ENCODE assay signal across 1 cellular context in the genomic region with DNA sequence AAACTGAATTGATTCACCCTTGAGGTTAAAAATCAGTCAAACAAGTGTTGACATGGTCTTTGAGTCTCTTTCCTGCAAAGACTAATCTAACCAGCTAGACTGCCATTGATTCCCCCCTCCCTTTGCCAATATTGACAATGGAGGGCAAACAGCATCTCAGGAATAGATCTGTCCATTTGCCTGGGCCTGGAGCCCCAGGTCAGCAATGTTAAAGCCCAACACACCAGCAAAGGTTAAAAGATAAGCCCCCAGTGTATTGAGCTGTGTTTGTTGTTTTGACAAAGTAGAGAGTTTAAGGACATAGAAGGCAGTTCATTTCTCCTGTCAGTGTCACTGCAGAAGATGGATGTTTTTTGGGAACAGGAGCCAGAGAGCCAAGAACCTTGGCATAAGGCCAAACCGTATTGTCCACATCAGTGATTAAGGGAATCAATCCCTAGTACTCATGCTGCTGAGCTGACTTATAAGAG.
TF ChIP-seq lines count a peak whose summit lies in the region.

No MANE protein-coding gene starts in this region.

TF ChIP-seq in HepG2, 621 proteins besides CTCF, POLR2A, EP300 and RAD21 (continued from another document and continues in another):
- TF ChIP-seq, protein P1, sequence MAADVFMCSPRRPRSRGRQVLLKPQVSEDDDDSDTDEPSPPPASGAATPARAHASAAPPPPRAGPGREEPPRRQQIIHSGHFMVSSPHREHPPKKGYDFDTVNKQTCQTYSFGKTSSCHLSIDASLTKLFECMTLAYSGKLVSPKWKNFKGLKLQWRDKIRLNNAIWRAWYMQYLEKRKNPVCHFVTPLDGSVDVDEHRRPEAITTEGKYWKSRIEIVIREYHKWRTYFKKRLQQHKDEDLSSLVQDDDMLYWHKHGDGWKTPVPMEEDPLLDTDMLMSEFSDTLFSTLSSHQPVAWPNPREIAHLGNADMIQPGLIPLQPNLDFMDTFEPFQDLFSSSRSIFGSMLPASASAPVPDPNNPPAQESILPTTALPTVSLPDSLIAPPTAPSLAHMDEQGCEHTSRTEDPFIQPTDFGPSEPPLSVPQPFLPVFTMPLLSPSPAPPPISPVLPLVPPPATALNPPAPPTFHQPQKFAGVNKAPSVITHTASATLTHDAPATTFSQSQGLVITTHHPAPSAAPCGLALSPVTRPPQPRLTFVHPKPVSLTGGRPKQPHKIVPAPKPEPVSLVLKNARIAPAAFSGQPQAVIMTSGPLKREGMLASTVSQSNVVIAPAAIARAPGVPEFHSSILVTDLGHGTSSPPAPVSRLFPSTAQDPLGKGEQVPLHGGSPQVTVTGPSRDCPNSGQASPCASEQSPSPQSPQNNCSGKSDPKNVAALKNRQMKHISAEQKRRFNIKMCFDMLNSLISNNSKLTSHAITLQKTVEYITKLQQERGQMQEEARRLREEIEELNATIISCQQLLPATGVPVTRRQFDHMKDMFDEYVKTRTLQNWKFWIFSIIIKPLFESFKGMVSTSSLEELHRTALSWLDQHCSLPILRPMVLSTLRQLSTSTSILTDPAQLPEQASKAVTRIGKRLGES (CRISPR knock-in tag; IDR thresholded peaks at IDR 0.05; ENCODE audit: borderline replicate concordance), result no peak
- no peak for TF ChIP-seq ZNF570 (CRISPR knock-in tag; IDR thresholded peaks at IDR 0.05; ENCODE audit: borderline replicate concordance)
- TF ChIP-seq, protein P2, sequence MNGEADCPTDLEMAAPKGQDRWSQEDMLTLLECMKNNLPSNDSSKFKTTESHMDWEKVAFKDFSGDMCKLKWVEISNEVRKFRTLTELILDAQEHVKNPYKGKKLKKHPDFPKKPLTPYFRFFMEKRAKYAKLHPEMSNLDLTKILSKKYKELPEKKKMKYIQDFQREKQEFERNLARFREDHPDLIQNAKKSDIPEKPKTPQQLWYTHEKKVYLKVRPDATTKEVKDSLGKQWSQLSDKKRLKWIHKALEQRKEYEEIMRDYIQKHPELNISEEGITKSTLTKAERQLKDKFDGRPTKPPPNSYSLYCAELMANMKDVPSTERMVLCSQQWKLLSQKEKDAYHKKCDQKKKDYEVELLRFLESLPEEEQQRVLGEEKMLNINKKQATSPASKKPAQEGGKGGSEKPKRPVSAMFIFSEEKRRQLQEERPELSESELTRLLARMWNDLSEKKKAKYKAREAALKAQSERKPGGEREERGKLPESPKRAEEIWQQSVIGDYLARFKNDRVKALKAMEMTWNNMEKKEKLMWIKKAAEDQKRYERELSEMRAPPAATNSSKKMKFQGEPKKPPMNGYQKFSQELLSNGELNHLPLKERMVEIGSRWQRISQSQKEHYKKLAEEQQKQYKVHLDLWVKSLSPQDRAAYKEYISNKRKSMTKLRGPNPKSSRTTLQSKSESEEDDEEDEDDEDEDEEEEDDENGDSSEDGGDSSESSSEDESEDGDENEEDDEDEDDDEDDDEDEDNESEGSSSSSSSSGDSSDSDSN (CRISPR knock-in tag; IDR thresholded peaks at IDR 0.05), result 0 out of 2 replicates have a peak, but pooled peaks have one; percentile 20
- TF ChIP-seq MAFK (conservative IDR thresholded peaks at IDR 0.05 in 1 of 2, IDR thresholded peaks at IDR 0.05 in 1 of 2; ENCODE audit: low read length in 2 of 2), result no peak
- TF ChIP-seq ATF7-NPFF (CRISPR knock-in tag; IDR thresholded peaks at IDR 0.05; ENCODE audit: low read depth), result 0 out of 2 replicates have a peak, but pooled peaks have one; percentile 41
- TF ChIP-seq, protein P3, sequence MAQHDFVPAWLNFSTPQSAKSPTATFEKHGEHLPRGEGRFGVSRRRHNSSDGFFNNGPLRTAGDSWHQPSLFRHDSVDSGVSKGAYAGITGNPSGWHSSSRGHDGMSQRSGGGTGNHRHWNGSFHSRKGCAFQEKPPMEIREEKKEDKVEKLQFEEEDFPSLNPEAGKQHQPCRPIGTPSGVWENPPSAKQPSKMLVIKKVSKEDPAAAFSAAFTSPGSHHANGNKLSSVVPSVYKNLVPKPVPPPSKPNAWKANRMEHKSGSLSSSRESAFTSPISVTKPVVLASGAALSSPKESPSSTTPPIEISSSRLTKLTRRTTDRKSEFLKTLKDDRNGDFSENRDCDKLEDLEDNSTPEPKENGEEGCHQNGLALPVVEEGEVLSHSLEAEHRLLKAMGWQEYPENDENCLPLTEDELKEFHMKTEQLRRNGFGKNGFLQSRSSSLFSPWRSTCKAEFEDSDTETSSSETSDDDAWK (CRISPR knock-in tag; IDR thresholded peaks at IDR 0.05), result no peak
- TF ChIP-seq, protein P4, sequence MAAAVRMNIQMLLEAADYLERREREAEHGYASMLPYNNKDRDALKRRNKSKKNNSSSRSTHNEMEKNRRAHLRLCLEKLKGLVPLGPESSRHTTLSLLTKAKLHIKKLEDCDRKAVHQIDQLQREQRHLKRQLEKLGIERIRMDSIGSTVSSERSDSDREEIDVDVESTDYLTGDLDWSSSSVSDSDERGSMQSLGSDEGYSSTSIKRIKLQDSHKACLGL (CRISPR knock-in tag; IDR thresholded peaks at IDR 0.05), result no peak
- TF ChIP-seq NFIC (IDR thresholded peaks at IDR 0.05; ENCODE audit: low read length), result peak; percentile 92
- peak; percentile 60; the same call in 1 of the 2 replicates for TF ChIP-seq ATF1 (CRISPR knock-in tag; IDR thresholded peaks at IDR 0.05)
- TF ChIP-seq ELF3 (CRISPR knock-in tag; IDR thresholded peaks at IDR 0.05), result peak; percentile 40; the same call in 1 of the 2 replicates
- TF ChIP-seq, protein P5, sequence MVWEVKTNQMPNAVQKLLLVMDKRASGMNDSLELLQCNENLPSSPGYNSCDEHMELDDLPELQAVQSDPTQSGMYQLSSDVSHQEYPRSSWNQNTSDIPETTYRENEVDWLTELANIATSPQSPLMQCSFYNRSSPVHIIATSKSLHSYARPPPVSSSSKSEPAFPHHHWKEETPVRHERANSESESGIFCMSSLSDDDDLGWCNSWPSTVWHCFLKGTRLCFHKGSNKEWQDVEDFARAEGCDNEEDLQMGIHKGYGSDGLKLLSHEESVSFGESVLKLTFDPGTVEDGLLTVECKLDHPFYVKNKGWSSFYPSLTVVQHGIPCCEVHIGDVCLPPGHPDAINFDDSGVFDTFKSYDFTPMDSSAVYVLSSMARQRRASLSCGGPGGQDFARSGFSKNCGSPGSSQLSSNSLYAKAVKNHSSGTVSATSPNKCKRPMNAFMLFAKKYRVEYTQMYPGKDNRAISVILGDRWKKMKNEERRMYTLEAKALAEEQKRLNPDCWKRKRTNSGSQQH (CRISPR knock-in tag; IDR thresholded peaks at IDR 0.05; ENCODE audit: low read depth), result peak; percentile 68; the same call in 1 of the 2 replicates
- TF ChIP-seq, protein P6, sequence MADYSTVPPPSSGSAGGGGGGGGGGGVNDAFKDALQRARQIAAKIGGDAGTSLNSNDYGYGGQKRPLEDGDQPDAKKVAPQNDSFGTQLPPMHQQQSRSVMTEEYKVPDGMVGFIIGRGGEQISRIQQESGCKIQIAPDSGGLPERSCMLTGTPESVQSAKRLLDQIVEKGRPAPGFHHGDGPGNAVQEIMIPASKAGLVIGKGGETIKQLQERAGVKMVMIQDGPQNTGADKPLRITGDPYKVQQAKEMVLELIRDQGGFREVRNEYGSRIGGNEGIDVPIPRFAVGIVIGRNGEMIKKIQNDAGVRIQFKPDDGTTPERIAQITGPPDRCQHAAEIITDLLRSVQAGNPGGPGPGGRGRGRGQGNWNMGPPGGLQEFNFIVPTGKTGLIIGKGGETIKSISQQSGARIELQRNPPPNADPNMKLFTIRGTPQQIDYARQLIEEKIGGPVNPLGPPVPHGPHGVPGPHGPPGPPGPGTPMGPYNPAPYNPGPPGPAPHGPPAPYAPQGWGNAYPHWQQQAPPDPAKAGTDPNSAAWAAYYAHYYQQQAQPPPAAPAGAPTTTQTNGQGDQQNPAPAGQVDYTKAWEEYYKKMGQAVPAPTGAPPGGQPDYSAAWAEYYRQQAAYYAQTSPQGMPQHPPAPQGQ (CRISPR knock-in tag; IDR thresholded peaks at IDR 0.05; ENCODE audit: borderline replicate concordance), result no peak
- TF ChIP-seq MED13 (CRISPR knock-in tag; IDR thresholded peaks at IDR 0.05), result no peak
- TF ChIP-seq SMARCE1 (IDR thresholded peaks at IDR 0.05; ENCODE audit: borderline replicate concordance), result no peak
- TF ChIP-seq, protein P7, sequence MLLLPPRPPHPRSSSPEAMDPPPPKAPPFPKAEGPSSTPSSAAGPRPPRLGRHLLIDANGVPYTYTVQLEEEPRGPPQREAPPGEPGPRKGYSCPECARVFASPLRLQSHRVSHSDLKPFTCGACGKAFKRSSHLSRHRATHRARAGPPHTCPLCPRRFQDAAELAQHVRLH (CRISPR knock-in tag; IDR thresholded peaks at IDR 0.05; ENCODE audit: borderline replicate concordance, low read depth), result no peak
- TF ChIP-seq SIX4 (CRISPR knock-in tag; IDR thresholded peaks at IDR 0.05), result peak; percentile 49; the same call in 1 of the 2 replicates
- TF ChIP-seq, protein P8, sequence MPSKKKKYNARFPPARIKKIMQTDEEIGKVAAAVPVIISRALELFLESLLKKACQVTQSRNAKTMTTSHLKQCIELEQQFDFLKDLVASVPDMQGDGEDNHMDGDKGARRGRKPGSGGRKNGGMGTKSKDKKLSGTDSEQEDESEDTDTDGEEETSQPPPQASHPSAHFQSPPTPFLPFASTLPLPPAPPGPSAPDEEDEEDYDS (CRISPR knock-in tag; IDR thresholded peaks at IDR 0.05), result no peak
- TF ChIP-seq ZFP90 (CRISPR knock-in tag; IDR thresholded peaks at IDR 0.05; ENCODE audit: borderline replicate concordance), result no peak
- no peak for TF ChIP-seq MTF1 (CRISPR knock-in tag; IDR thresholded peaks at IDR 0.05)
- no peak for TF ChIP-seq ZEB1 (IDR thresholded peaks at IDR 0.05; ENCODE audit: insufficient replicate concordance, low read depth)
- no peak; the same call in 1 of the 2 replicates for TF ChIP-seq ZNF737 (CRISPR knock-in tag; IDR thresholded peaks at IDR 0.05; ENCODE audit: borderline replicate concordance)
- TF ChIP-seq, protein P9, sequence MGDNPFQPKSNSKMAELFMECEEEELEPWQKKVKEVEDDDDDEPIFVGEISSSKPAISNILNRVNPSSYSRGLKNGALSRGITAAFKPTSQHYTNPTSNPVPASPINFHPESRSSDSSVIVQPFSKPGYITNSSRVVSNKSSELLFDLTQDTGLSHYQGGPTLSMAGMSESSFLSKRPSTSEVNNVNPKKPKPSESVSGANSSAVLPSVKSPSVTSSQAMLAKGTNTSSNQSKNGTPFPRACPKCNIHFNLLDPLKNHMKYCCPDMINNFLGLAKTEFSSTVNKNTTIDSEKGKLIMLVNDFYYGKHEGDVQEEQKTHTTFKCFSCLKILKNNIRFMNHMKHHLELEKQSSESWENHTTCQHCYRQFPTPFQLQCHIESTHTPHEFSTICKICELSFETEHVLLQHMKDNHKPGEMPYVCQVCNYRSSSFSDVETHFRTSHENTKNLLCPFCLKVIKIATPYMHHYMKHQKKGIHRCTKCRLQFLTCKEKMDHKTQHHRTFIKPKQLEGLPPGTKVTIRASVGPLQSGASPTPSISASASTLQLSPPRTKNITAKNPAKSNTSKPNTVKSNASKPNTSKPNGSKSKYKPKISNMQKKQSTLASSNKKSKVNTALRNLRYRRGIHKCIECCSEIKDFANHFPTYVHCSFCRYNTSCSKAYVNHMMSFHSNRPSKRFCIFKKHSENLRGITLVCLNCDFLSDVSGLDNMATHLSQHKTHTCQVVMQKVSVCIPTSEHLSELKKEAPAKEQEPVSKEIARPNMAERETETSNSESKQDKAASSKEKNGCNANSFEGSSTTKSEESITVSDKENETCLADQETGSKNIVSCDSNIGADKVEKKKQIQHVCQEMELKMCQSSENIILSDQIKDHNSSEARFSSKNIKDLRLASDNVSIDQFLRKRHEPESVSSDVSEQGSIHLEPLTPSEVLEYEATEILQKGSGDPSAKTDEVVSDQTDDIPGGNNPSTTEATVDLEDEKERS (CRISPR knock-in tag; IDR thresholded peaks at IDR 0.05), result peak; percentile 56; the same call in 1 of the 2 replicates
- TF ChIP-seq, protein P10, sequence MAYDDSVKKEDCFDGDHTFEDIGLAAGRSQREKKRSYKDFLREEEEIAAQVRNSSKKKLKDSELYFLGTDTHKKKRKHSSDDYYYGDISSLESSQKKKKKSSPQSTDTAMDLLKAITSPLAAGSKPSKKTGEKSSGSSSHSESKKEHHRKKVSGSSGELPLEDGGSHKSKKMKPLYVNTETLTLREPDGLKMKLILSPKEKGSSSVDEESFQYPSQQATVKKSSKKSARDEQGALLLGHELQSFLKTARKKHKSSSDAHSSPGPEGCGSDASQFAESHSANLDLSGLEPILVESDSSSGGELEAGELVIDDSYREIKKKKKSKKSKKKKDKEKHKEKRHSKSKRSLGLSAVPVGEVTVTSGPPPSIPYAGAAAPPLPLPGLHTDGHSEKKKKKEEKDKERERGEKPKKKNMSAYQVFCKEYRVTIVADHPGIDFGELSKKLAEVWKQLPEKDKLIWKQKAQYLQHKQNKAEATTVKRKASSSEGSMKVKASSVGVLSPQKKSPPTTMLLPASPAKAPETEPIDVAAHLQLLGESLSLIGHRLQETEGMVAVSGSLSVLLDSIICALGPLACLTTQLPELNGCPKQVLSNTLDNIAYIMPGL (CRISPR knock-in tag; IDR thresholded peaks at IDR 0.05; ENCODE audit: borderline replicate concordance in 1 of 2, low read depth in 1 of 2), result peak; percentile 16 to 21; a peak in 1 of 4 replicates
- TF ChIP-seq MEF2D (CRISPR knock-in tag; IDR thresholded peaks at IDR 0.05), result peak; percentile 96
- TF ChIP-seq ZNF674 (CRISPR knock-in tag; IDR thresholded peaks at IDR 0.05; ENCODE audit: low read depth), result no peak
- TF ChIP-seq, protein P11, sequence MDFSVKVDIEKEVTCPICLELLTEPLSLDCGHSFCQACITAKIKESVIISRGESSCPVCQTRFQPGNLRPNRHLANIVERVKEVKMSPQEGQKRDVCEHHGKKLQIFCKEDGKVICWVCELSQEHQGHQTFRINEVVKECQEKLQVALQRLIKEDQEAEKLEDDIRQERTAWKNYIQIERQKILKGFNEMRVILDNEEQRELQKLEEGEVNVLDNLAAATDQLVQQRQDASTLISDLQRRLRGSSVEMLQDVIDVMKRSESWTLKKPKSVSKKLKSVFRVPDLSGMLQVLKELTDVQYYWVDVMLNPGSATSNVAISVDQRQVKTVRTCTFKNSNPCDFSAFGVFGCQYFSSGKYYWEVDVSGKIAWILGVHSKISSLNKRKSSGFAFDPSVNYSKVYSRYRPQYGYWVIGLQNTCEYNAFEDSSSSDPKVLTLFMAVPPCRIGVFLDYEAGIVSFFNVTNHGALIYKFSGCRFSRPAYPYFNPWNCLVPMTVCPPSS (IDR thresholded peaks at IDR 0.05), result no peak
- TF ChIP-seq ELF1 (CRISPR knock-in tag; IDR thresholded peaks at IDR 0.05), result no peak
- no peak for TF ChIP-seq ZNF780A (CRISPR knock-in tag; IDR thresholded peaks at IDR 0.05)
- TF ChIP-seq SRF (IDR thresholded peaks at IDR 0.05; ENCODE audit: low read depth, low read length), result no peak
- no peak for TF ChIP-seq ZNF777 (CRISPR knock-in tag; IDR thresholded peaks at IDR 0.05)
- TF ChIP-seq ZNF224 (CRISPR knock-in tag; IDR thresholded peaks at IDR 0.05), result no peak; the same call in 1 of the 2 replicates
- peak; percentile 76; the same call in 1 of the 2 replicates for TF ChIP-seq TBX3 (IDR thresholded peaks at IDR 0.05; ENCODE audit: borderline replicate concordance)
- TF ChIP-seq ZNF549 (CRISPR knock-in tag; IDR thresholded peaks at IDR 0.05), result no peak
- no peak for TF ChIP-seq PRMT3 (CRISPR knock-in tag; IDR thresholded peaks at IDR 0.05; ENCODE audit: borderline replicate concordance, low read depth)
- peak; percentile 87 for TF ChIP-seq ZNF652 (CRISPR knock-in tag; IDR thresholded peaks at IDR 0.05; ENCODE audit: borderline replicate concordance, low read depth)
- TF ChIP-seq EHMT2 (IDR thresholded peaks at IDR 0.05; ENCODE audit: borderline replicate concordance, low read depth, low read length), result peak; percentile 72; the same call in 1 of the 2 replicates
- no peak for TF ChIP-seq RAD51 (IDR thresholded peaks at IDR 0.05; ENCODE audit: borderline replicate concordance)
- TF ChIP-seq, protein P12, sequence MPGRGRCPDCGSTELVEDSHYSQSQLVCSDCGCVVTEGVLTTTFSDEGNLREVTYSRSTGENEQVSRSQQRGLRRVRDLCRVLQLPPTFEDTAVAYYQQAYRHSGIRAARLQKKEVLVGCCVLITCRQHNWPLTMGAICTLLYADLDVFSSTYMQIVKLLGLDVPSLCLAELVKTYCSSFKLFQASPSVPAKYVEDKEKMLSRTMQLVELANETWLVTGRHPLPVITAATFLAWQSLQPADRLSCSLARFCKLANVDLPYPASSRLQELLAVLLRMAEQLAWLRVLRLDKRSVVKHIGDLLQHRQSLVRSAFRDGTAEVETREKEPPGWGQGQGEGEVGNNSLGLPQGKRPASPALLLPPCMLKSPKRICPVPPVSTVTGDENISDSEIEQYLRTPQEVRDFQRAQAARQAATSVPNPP (CRISPR knock-in tag; IDR thresholded peaks at IDR 0.05), result no peak
